In the genomic region with DNA sequence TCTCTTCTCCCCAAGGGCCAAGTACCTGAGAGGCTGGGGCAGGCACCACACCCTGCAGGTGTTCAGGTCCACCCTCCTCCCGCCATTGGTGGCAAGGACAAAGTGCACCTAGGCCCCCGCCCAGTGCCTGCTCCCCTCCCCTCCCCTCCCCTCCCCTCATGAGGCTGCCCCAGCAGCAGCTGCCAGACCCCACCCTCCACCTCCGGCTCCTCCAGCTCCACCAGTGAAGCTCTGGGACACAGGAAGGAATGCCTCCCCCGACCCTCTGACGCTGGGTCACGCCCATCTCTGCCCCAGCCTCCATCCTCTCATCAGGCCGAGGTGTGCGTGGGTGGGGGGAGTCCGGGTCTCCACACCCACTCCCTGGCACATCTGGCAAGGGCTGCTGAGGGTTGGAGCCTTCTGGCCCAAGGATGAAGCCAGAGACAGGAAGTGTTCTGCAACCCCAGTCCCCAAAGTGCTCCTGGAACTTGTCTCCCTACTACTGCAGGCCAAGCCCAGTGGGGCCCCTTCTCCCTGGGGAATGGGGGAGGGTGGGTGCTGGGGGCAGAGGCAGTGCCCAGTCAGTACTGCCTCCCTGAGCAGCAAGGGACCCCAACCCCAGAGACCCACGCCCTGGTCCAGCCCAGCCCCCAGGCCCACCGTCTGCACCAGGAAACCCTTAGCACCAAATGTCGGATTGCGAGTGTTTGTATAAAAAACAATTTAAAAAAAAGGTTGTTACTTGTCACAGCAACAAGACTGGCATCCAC, we compare ENCODE assay signal across 9 cellular contexts.
DNase-seq lines count a peak whose midpoint lies in the region; ATAC-seq lines count a peak whose summit lies in the region.
"Had no signal": no experiment of that assay in that cellular context is flagged by ENCODE, and none has a peak within 500 bp of the region (broad histone marks: within the 10 kb centered on the region; RNA-seq: fewer than 3 reads in every experiment).

No MANE protein-coding gene starts in this region.

- no peak overlapping the region for H2AFZ ChIP-seq in ACC112 (ENCODE audit: low read length, unreplicated experiment)

- H3K27ac ChIP-seq in ACC112 (ENCODE audit: low read depth, low read length): peak overlapping the region; percentile 71

- H3K79me2 ChIP-seq in ACC112 (ENCODE audit: control insufficient read depth, insufficient read depth, low read length, unreplicated experiment): peaks cover 28% of the 10 kb centered on the region

- H3K27me3 Mint-ChIP-seq in stimulated activated naive CD8-positive, alpha-beta T cell treated with anti-CD3 and anti-CD28 coated beads, Interleukin-15, Interleukin-2, amounts not matched to agents 100 ng/mL and 50 ng/mL, for 24 hours: no peaks in the 10 kb centered on the region
- H3K27me3 Mint-ChIP-seq: activated naive CD8-positive, alpha-beta T cell had no signal

- H3K27ac Mint-ChIP-seq in stimulated activated naive CD8-positive, alpha-beta T cell treated with anti-CD3 and anti-CD28 coated beads, Interleukin-15, Interleukin-2, amounts not matched to agents 100 ng/mL and 50 ng/mL, for 24 hours: peak overlapping the region; percentile 90

- H3K4me3 ChIP-seq in ACC112 (ENCODE audit: low read depth, low read length): peak overlapping the region; percentile 79
- H3K4me3 ChIP-seq in iPS-18c (ENCODE audit: insufficient read depth, low read depth, low read length): peak overlapping the region; percentile 65; the same call in 1 of the 2 replicates

- H3K9me3 ChIP-seq in iPS-18c (ENCODE audit: control insufficient read depth, insufficient read depth, low read length): no peaks in the 10 kb centered on the region

- DNase-seq in HPDE6-E6E7 (ENCODE audit: extremely low spot score): peak; percentile 80
- peak; percentile 66 to 72 for DNase-seq in activated CD4-positive, alpha-beta T cell treated with anti-CD3 and anti-CD28 coated beads, Interleukin-2, amount 50 U/mL, for 48 hours
- no peak for DNase-seq in activated CD4-positive, CD25-positive, alpha-beta regulatory T cell treated with anti-CD3 and anti-CD28 coated beads, Interleukin-2, amount 50 U/mL, for 72 hours

- H3K4me1 ChIP-seq in ACC112 (ENCODE audit: control insufficient read depth, insufficient read depth, low read length, unreplicated experiment): peaks cover 25% of the 10 kb centered on the region

- H3K4me3 Mint-ChIP-seq in stimulated activated naive CD8-positive, alpha-beta T cell treated with anti-CD3 and anti-CD28 coated beads, Interleukin-15, Interleukin-2, amounts not matched to agents 100 ng/mL and 50 ng/mL, for 24 hours: peak overlapping the region; percentile 81

- H3K36me3 Mint-ChIP-seq in stimulated activated naive CD8-positive, alpha-beta T cell treated with anti-CD3 and anti-CD28 coated beads, Interleukin-15, Interleukin-2, amounts not matched to agents 100 ng/mL and 50 ng/mL, for 24 hours (ENCODE audit: low read depth): peaks cover 9% of the 10 kb centered on the region
- H3K36me3 Mint-ChIP-seq: activated naive CD8-positive, alpha-beta T cell had no signal

- no peaks in the 10 kb centered on the region for H3K9me3 Mint-ChIP-seq in stimulated activated naive CD8-positive, alpha-beta T cell treated with anti-CD3 and anti-CD28 coated beads, Interleukin-15, Interleukin-2, amounts not matched to agents 100 ng/mL and 50 ng/mL, for 24 hours

- H3K4me1 Mint-ChIP-seq in stimulated activated naive CD8-positive, alpha-beta T cell treated with anti-CD3 and anti-CD28 coated beads, Interleukin-15, Interleukin-2, amounts not matched to agents 100 ng/mL and 50 ng/mL, for 24 hours (ENCODE audit: low read depth): peaks cover 38% of the 10 kb centered on the region

- ATAC-seq in HG03139 (IDR thresholded peaks at IDR 0.05; ENCODE audit: unreplicated experiment) (no peak), HG02610 (IDR thresholded peaks at IDR 0.05; ENCODE audit: unreplicated experiment) (no peak)

- no peaks in the 10 kb centered on the region for H3K27me3 ChIP-seq in ACC112 (ENCODE audit: insufficient read depth, low read length)

- 0 out of 2 replicates have a peak, but pooled peaks cover 3% of the 10 kb centered on the region for H3K36me3 ChIP-seq in ACC112 (ENCODE audit: insufficient read depth, low read length)
